Comparison of ENCODE assay signal across 18 cellular contexts in the genomic region with DNA sequence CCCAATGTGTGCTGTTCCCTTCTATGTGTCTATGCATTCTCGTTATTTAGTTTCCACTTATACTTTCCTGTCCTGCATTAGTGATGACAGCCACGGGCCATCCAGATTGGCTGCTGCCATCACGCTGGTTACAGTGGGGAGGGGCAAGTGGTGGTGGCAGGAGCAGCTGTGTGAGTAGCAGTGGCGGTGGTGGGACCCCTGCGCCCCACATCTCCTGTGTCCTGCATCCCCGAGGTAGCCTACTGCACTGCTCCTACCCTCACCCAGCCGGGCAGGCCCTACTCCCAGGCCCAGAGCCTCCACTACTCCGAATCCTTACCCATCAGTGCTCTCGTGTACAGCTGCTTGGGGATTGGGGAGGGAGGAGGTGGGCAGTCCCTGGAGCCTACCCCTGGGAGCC.
DNase-seq lines count a peak whose midpoint lies in the region; ATAC-seq and TF ChIP-seq lines count a peak whose summit lies in the region.
"Had no signal": no experiment of that assay in that cellular context is flagged by ENCODE, and none has a peak within 500 bp of the region (broad histone marks: within the 10 kb centered on the region; RNA-seq: fewer than 3 reads in every experiment).

No MANE protein-coding gene starts in this region.

- no peak overlapping the region for H3K27ac Mint-ChIP-seq in central memory CD8-positive, alpha-beta T cell (ENCODE audit: low read depth)
- no peak overlapping the region for H3K27ac Mint-ChIP-seq in T-cell
- H3K27ac Mint-ChIP-seq: CD14-positive monocyte; CD4-positive, alpha-beta memory T cell; HFFc6 had no signal

- H3K4me3 Mint-ChIP-seq in central memory CD8-positive, alpha-beta T cell, result no peak overlapping the region
- no peak overlapping the region for H3K4me3 Mint-ChIP-seq in T-cell
- H3K4me3 Mint-ChIP-seq: CD14-positive monocyte; CD4-positive, alpha-beta memory T cell; HFFc6 had no signal

- TF ChIP-seq CTCF in lower lobe of right lung (IDR thresholded peaks at IDR 0.05), result no peak

- H3K4me1 Mint-ChIP-seq in central memory CD8-positive, alpha-beta T cell, result no peaks in the 10 kb centered on the region
- no peaks in the 10 kb centered on the region for H3K4me1 Mint-ChIP-seq in T-cell
- H3K4me1 Mint-ChIP-seq: CD14-positive monocyte; CD4-positive, alpha-beta memory T cell had no signal

- CTCF ChIA-PET in T-cell (lab: Charles Lee), result no interaction called here

- no peaks in the 10 kb centered on the region for H3K4me1 ChIP-seq in lower lobe of right lung
- H3K4me1 ChIP-seq: BLaER1 had no signal

- H3K9me3 ChIP-seq in lower lobe of right lung, result no peaks in the 10 kb centered on the region

- no peaks in the 10 kb centered on the region for H3K36me3 Mint-ChIP-seq in central memory CD8-positive, alpha-beta T cell (ENCODE audit: insufficient read depth)
- H3K36me3 Mint-ChIP-seq in T-cell, result no peaks in the 10 kb centered on the region
- H3K36me3 Mint-ChIP-seq: CD14-positive monocyte; CD4-positive, alpha-beta memory T cell had no signal

- POLR2A ChIA-PET in T-cell (lab: Charles Lee), result no interaction called here

- H3K27me3 Mint-ChIP-seq in central memory CD8-positive, alpha-beta T cell, result no peaks in the 10 kb centered on the region
- no peaks in the 10 kb centered on the region for H3K27me3 Mint-ChIP-seq in T-cell
- H3K27me3 Mint-ChIP-seq: CD4-positive, alpha-beta memory T cell had no signal

- H3K9me3 Mint-ChIP-seq in central memory CD8-positive, alpha-beta T cell, result peaks cover 14% of the 10 kb centered on the region
- peaks cover 4 to 22% (median 11%) of the 10 kb centered on the region in 3 donors for H3K9me3 Mint-ChIP-seq in T-cell

- no peak overlapping the region for H3K27ac ChIP-seq in lower lobe of right lung
- H3K27ac ChIP-seq: BLaER1 had no signal

- peak; percentile 19 for ATAC-seq in central memory CD8-positive, alpha-beta T cell (replicated peaks; ENCODE audit: extremely low read depth, poor library complexity, severe bottlenecking)
- peak; percentile 9 to 23 for ATAC-seq in lower lobe of right lung
- ATAC-seq in sciatic nerve, result peak; percentile 26
- ATAC-seq in T-cell (replicated peaks in 1 of 4), result no peak
- ATAC-seq: HCT116 had no signal

- no peaks in the 10 kb centered on the region for H3K36me3 ChIP-seq in lower lobe of right lung
- H3K36me3 ChIP-seq: BLaER1 had no signal

- no peaks in the 10 kb centered on the region for H3K27me3 ChIP-seq in lower lobe of right lung (ENCODE audit: low read depth)
- H3K27me3 ChIP-seq: BLaER1 had no signal

- no peak overlapping the region for H3K4me3 ChIP-seq in lower lobe of right lung
- H3K4me3 ChIP-seq: BLaER1 had no signal

- no peak for DNase-seq in central memory CD8-positive, alpha-beta T cell (ENCODE audit: low spot score in 2 of 2)
- DNase-seq in lower lobe of right lung (no peak), sciatic nerve (ENCODE audit: low spot score) (no peak), T-cell (no peak), NCI-H69 (lab: John Stamatoyannopoulos, UW) (no peak), NCI-H446 (lab: John Stamatoyannopoulos, UW) (no peak), NCI-H2029 treated with DMSO at 0.1 percent for 48 hours (lab: John Stamatoyannopoulos, UW) (no peak)
- DNase-seq: AML-193; CD4-positive, alpha-beta memory T cell; DMS153; DMS79; GDM1; GOT3; HFFc6; IMR-90 had no signal

- intact Hi-C loops in lower lobe of right lung (cut with DNase I), result no loop called here
- intact Hi-C loops in sciatic nerve (cut with DNase I), result no loop called here

Comparison
In these comparisons a context has a peak if more than half of its experiments do, and no peak if none do; other contexts are left out.
1. ATAC-seq: peak in central memory CD8-positive, alpha-beta T cell (single experiment), lower lobe of right lung (2 of 2) and sciatic nerve (single experiment); none in T-cell (0 of 4).